In the genomic region with DNA sequence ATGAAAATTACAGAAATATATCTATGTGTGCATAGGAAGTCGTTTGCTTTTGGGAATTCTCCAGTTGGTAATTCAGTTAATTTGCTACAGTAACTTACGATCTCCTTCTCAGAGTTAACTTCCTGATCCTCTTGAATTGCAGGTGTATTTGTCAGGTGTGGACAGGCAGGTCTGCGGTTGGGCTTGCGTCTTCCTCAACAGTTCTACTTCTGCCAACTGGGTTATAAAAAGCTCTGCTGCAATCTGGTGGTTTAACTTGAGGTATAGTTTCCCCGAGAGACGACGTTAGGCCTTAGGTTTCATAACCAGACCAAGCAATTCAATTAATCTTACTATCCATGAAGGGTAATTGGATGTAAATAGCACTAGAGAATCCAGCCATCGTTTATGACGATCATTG, we compare ENCODE assay signal across 37 cellular contexts.
"Had no signal": no experiment of that assay in that cellular context is flagged by ENCODE, and none has a peak within 500 bp of the region (broad histone marks: within the 10 kb centered on the region; RNA-seq: fewer than 3 reads in every experiment).

No MANE protein-coding gene starts in this region.

- H3K4me1 ChIP-seq: SJSA1 had no signal

- DNase-seq: activated B cell treated with CpG ODN at 0.5 μM for 24 hours; activated CD4-positive, alpha-beta memory T cell treated with anti-CD3 and anti-CD28 coated beads, Interleukin-2, amount 10 ng/mL, durations not matched to agents 7 days and 5 days; activated CD4-positive, alpha-beta T cell treated with anti-CD3 and anti-CD28 coated beads for 4 hours; activated CD4-positive, alpha-beta T cell treated with anti-CD3 and anti-CD28 coated beads, Interleukin-2, amount 50 U/mL, for 1 hour; activated CD4-positive, CD25-positive, alpha-beta regulatory T cell treated with anti-CD3 and anti-CD28 coated beads, Interleukin-2, amount 50 U/mL, for 72 hours; activated CD8-positive, alpha-beta memory T cell treated with anti-CD3 and anti-CD28 coated beads for 24 hours; activated CD8-positive, alpha-beta memory T cell treated with anti-CD3 and anti-CD28 coated beads, Interleukin-2, amount 10 ng/mL, durations not matched to agents 7 days and 5 days; activated CD8-positive, alpha-beta memory T cell treated with anti-CD3 and anti-CD28 coated beads, Interleukin-2, amount 50 U/mL, for 48 hours; activated effector memory CD4-positive, alpha-beta T cell treated with Interleukin-2 at 50 U/mL for 16 hours; activated naive CD4-positive, alpha-beta T cell treated with anti-CD3 and anti-CD28 coated beads, Interleukin-2, amount 10 ng/mL, durations not matched to agents 7 days and 5 days; activated naive CD8-positive, alpha-beta T cell treated with anti-CD3 and anti-CD28 coated beads, Interleukin-2, amount 50 U/mL, for 24 hours; activated T-cell treated with anti-CD3 and anti-CD28 coated beads, Interleukin-2, amount 50 U/mL, for 48 hours; amniotic stem cell; aorta; brain microvascular endothelial cell; central memory CD4-positive, alpha-beta T cell; NCI-H1048; NCI-H1105 treated with DMSO at 0.1 percent for 48 hours; NCI-H1436; NCI-H1694 treated with DMSO at 0.1 percent for 48 hours; NCI-H2029; NCI-H2171 treated with DMSO at 0.1 percent for 48 hours; NCI-H2227 treated with DMSO at 0.1 percent for 48 hours; NCI-H446; NCI-H510A treated with DMSO at 0.1 percent for 48 hours; NCI-H69; NCI-H82; OCI-M1; SHP77; SK-N-SH; SW 1271; T-helper 1 cell; T-helper 2 cell; T-helper 9 cell had no signal

- H3K4me1 Mint-ChIP-seq: activated CD4-positive, alpha-beta memory T cell treated with anti-CD3 and anti-CD28 coated beads, Interleukin-2, amount 10 ng/mL, durations not matched to agents 7 days and 5 days; activated CD8-positive, alpha-beta memory T cell treated with anti-CD3 and anti-CD28 coated beads, Interleukin-2, amount 10 ng/mL, durations not matched to agents 7 days and 5 days; activated naive CD4-positive, alpha-beta T cell treated with anti-CD3 and anti-CD28 coated beads, Interleukin-2, amount 10 ng/mL, durations not matched to agents 7 days and 5 days; activated naive CD8-positive, alpha-beta T cell treated with anti-CD3 and anti-CD28 coated beads, Interleukin-2, amount 50 U/mL, for 24 hours had no signal

- H3K36me3 Mint-ChIP-seq: activated CD8-positive, alpha-beta memory T cell treated with anti-CD3 and anti-CD28 coated beads, Interleukin-2, amount 10 ng/mL, durations not matched to agents 7 days and 5 days; activated naive CD4-positive, alpha-beta T cell treated with anti-CD3 and anti-CD28 coated beads, Interleukin-2, amount 10 ng/mL, durations not matched to agents 7 days and 5 days; activated naive CD8-positive, alpha-beta T cell had no signal

- H3K36me3 ChIP-seq: brain microvascular endothelial cell, SJSA1 had no signal

- H3K27ac Mint-ChIP-seq: activated B cell treated with CpG ODN at 0.5 μM for 24 hours; activated CD4-positive, alpha-beta memory T cell treated with anti-CD3 and anti-CD28 coated beads, Interleukin-2, amount 10 ng/mL, durations not matched to agents 7 days and 5 days; activated CD8-positive, alpha-beta memory T cell treated with anti-CD3 and anti-CD28 coated beads, Interleukin-2, amount 10 ng/mL, durations not matched to agents 7 days and 5 days; activated naive CD4-positive, alpha-beta T cell treated with anti-CD3 and anti-CD28 coated beads, Interleukin-2, amount 10 ng/mL, durations not matched to agents 7 days and 5 days; activated naive CD8-positive, alpha-beta T cell; activated naive CD8-positive, alpha-beta T cell treated with anti-CD3 and anti-CD28 coated beads, Interleukin-2, amount 50 U/mL, for 24 hours had no signal

- H3K4me3 ChIP-seq: K562, SJSA1 had no signal

- H3K27me3 Mint-ChIP-seq: activated naive CD8-positive, alpha-beta T cell; activated naive CD8-positive, alpha-beta T cell treated with anti-CD3 and anti-CD28 coated beads, Interleukin-2, amount 50 U/mL, for 24 hours had no signal

- H3K9me3 ChIP-seq: SJSA1, SK-N-SH had no signal

- H3K9me3 Mint-ChIP-seq: activated B cell treated with CpG ODN at 0.5 μM for 24 hours; activated naive CD4-positive, alpha-beta T cell treated with anti-CD3 and anti-CD28 coated beads, Interleukin-2, amount 10 ng/mL, durations not matched to agents 7 days and 5 days; activated naive CD8-positive, alpha-beta T cell treated with anti-CD3 and anti-CD28 coated beads, Interleukin-2, amount 50 U/mL, for 24 hours had no signal

- ATAC-seq: activated CD8-positive, alpha-beta memory T cell treated with anti-CD3 and anti-CD28 coated beads, Interleukin-2, amount 10 ng/mL, durations not matched to agents 7 days and 5 days; activated naive CD8-positive, alpha-beta T cell treated with anti-CD3 and anti-CD28 coated beads, Interleukin-2, amount 50 U/mL, for 24 hours; K562 had no signal

- H3K4me3 Mint-ChIP-seq: activated B cell treated with CpG ODN at 0.5 μM for 24 hours; activated CD4-positive, alpha-beta memory T cell treated with anti-CD3 and anti-CD28 coated beads, Interleukin-2, amount 10 ng/mL, durations not matched to agents 7 days and 5 days; activated CD8-positive, alpha-beta memory T cell treated with anti-CD3 and anti-CD28 coated beads, Interleukin-2, amount 10 ng/mL, durations not matched to agents 7 days and 5 days; activated naive CD4-positive, alpha-beta T cell treated with anti-CD3 and anti-CD28 coated beads, Interleukin-2, amount 10 ng/mL, durations not matched to agents 7 days and 5 days; activated naive CD8-positive, alpha-beta T cell; activated naive CD8-positive, alpha-beta T cell treated with anti-CD3 and anti-CD28 coated beads, Interleukin-2, amount 50 U/mL, for 24 hours had no signal
